ENCODE assay signal across 8 cellular contexts in genomic region chr20:28602401-28603217, GRCh38.
DNase-seq lines count a peak whose midpoint lies in the region; ATAC-seq, FAIRE-seq and TF ChIP-seq lines count a peak whose summit lies in the region.
"Not testable (repeated sequence)": the region's sequence is repeated elsewhere in the genome, so short reads cannot be mapped to it uniquely, and the experiment has no call there.

No MANE protein-coding gene starts in this region.

- H3K9me3 Mint-ChIP-seq in stimulated activated memory B cell treated with anti-CD40 and anti-IgM and Interleukin-4, amounts not matched to agents 10 μg/mL and 1 μg/mL and 100 μg/mL, for 72 hours, result not testable (repeated sequence)

- TF ChIP-seq CTCF in K562 (IDR thresholded peaks at IDR 0.05 in 2 of 3, conservative IDR thresholded peaks at IDR 0.05 in 1 of 3; ENCODE audit: insufficient read depth in 2 of 3, low read depth in 1 of 3, low read length in 3 of 3), result peak; percentile 74 to 86 (median 83)
- peak in 2 of 3 donors; percentile 22 to 46 for TF ChIP-seq CTCF in ovary (IDR thresholded peaks at IDR 0.05)

- peak; percentile 69 for TF ChIP-seq POLR2A in K562 (conservative IDR thresholded peaks at IDR 0.05)
- TF ChIP-seq POLR2A in ovary (IDR thresholded peaks at IDR 0.05), result not testable (repeated sequence)

- BruUV-seq in K562 (replicated peaks; lab: Mats Ljungman, UMichigan), result not testable (repeated sequence)

- not testable (repeated sequence) for H4K20me1 ChIP-seq in K562 (replicated peaks; ENCODE audit: control insufficient read depth, insufficient read depth, low read length)

- not testable (repeated sequence) for H3K4me1 ChIP-seq in K562 (replicated peaks in 1 of 2; ENCODE audit: control insufficient read depth in 2 of 2, insufficient read depth in 2 of 2, low read length in 2 of 2); ovary (ENCODE audit: insufficient read depth)

- H3K27ac ChIP-seq in K562 (ENCODE audit: extremely low read depth, low read depth, low read length) (peak overlapping the region; percentile 58; the same call in 2 of the 3 replicates), ovary (peak overlapping the region; percentile 43 to 62)

- not testable (repeated sequence) for H3K79me2 ChIP-seq in K562 (ENCODE audit: control insufficient read depth, insufficient read depth, low read length)

- H3K27ac Mint-ChIP-seq in stimulated activated memory B cell treated with anti-CD40 and anti-IgM and Interleukin-4, amounts not matched to agents 10 μg/mL and 1 μg/mL and 100 μg/mL, for 72 hours, result peak overlapping the region; percentile 87

- peak overlapping the region; percentile 86 for H2AFZ ChIP-seq in K562 (ENCODE audit: low read depth, low read length)

- ATAC-seq in GM21423 (IDR thresholded peaks at IDR 0.05; ENCODE audit: unreplicated experiment), result peak; percentile 98
- ATAC-seq in HG03469 (IDR thresholded peaks at IDR 0.05; ENCODE audit: unreplicated experiment), result peak; percentile 99
- peak; percentile 99 for ATAC-seq in K562
- ATAC-seq in stimulated activated memory B cell treated with anti-CD40 and anti-IgM and Interleukin-4, amounts not matched to agents 10 μg/mL and 1 μg/mL and 100 μg/mL, for 72 hours, result peak; percentile 99

- not testable (repeated sequence) for H3K9me1 ChIP-seq in K562 (ENCODE audit: control insufficient read depth, insufficient read depth, low read length)

- in situ Hi-C loops in K562 (cut with MboI), result not testable (repeated sequence)

- intact Hi-C loops in K562 (cut with micrococcal nuclease); cardiac septum (cut with DNase I); ovary (cut with DNase I): not testable (repeated sequence)

- peak overlapping the region; percentile 72 to 94 for H3K9ac ChIP-seq in K562 (ENCODE audit: insufficient read depth in 1 of 2, low read depth in 2 of 2, low read length in 2 of 2)

- not testable (repeated sequence) for TF ChIP-seq RAD21 in K562 (CRISPR knock-in tag; conservative IDR thresholded peaks at IDR 0.05 in 1 of 2, IDR thresholded peaks at IDR 0.05 in 1 of 2)

- not testable (repeated sequence) for H3K27me3 ChIP-seq in K562 (ENCODE audit: control insufficient read depth in 2 of 2, insufficient read depth in 2 of 2, low read length in 2 of 2); ovary

- H3K4me3 Mint-ChIP-seq in stimulated activated memory B cell treated with anti-CD40 and anti-IgM and Interleukin-4, amounts not matched to agents 10 μg/mL and 1 μg/mL and 100 μg/mL, for 72 hours, result peak overlapping the region; percentile 96

- peak; percentile 93 for DNase-seq in Daoy (ENCODE audit: low read depth)
- peak; percentile 66 for DNase-seq in activated CD4-positive, CD25-positive, alpha-beta regulatory T cell treated with anti-CD3 and anti-CD28 coated beads, Interleukin-2, amount 50 U/mL, for 16 hours (ENCODE audit: low read depth, low spot score)
- DNase-seq in K562 (ENCODE audit: extremely low read depth in 1 of 4, low spot score in 3 of 4), result peak; percentile 77 to 96 (median 81)
- peak; percentile 91 for DNase-seq in cardiac septum (ENCODE audit: low spot score)
- DNase-seq in ovary, result peak; percentile 51 to 85 (median 68)

- not testable (repeated sequence) for H3K27me3 Mint-ChIP-seq in stimulated activated memory B cell treated with anti-CD40 and anti-IgM and Interleukin-4, amounts not matched to agents 10 μg/mL and 1 μg/mL and 100 μg/mL, for 72 hours

- peak overlapping the region; percentile 82 for H3K4me2 ChIP-seq in K562 (ENCODE audit: insufficient read depth, low read length)

- not testable (repeated sequence) for H3K9me3 ChIP-seq in K562 (replicated peaks; ENCODE audit: control insufficient read depth, insufficient read depth, low read depth, low read length); ovary

- CTCF ChIA-PET in K562 (lab: Yijun Ruan, JAX; ENCODE audit: low intra/inter-chr PET ratio), result not testable (repeated sequence)

- not testable (repeated sequence) for FAIRE-seq in K562 (lab: Jason Lieb, UNC)

- not testable (repeated sequence) for H3K36me3 ChIP-seq in K562 (ENCODE audit: control insufficient read depth, insufficient read depth, low read length); ovary

- H3K4me1 Mint-ChIP-seq in stimulated activated memory B cell treated with anti-CD40 and anti-IgM and Interleukin-4, amounts not matched to agents 10 μg/mL and 1 μg/mL and 100 μg/mL, for 72 hours, result peaks cover 25% of the 10 kb centered on the region

- peaks cover 12% of the 10 kb centered on the region for H3K36me3 Mint-ChIP-seq in stimulated activated memory B cell treated with anti-CD40 and anti-IgM and Interleukin-4, amounts not matched to agents 10 μg/mL and 1 μg/mL and 100 μg/mL, for 72 hours

- not testable (repeated sequence) for TF ChIP-seq EP300 in K562 (IDR thresholded peaks at IDR 0.05; ENCODE audit: low read length); ovary (IDR thresholded peaks at IDR 0.05)

- WGBS in K562 (ENCODE audit: insufficient coverage, low coverage, missing lambda C conversion rate), result 4% methylated on average over 60 of the region's 71 CpGs
- 3 to 24% (median 9%) methylated on average over 71 of the region's 71 CpGs for WGBS in ovary, 3 donors

- POLR2A ChIA-PET in K562 (lab: Yijun Ruan, JAX), result interaction anchor here (0.6 to 0.9 kb wide), 3 partner anchors 21 to 894 kb away, joined by 3 to 4 read pairs (median 4); no protein-coding TSS in a partner anchor

- H3K4me3 ChIP-seq in K562, result peak overlapping the region; percentile 79
- H3K4me3 ChIP-seq in ovary, result peak overlapping the region; percentile 49

TF ChIP-seq in K562, 482 proteins besides CTCF, POLR2A, EP300 and RAD21 (continues in another document):
- TF ChIP-seq ZFP36 (IDR thresholded peaks at IDR 0.05; ENCODE audit: low read depth, low read length, partially characterized antibody) (peak; percentile 2), PHF21A (IDR thresholded peaks at IDR 0.05; ENCODE audit: borderline replicate concordance, low read depth) (peak; percentile 35; the same call in 1 of the 2 replicates), NR2C2 (tag; IDR thresholded peaks at IDR 0.05) (peak; percentile 93), ZBTB40 (IDR thresholded peaks at IDR 0.05) (0 out of 2 replicates have a peak, but pooled peaks have one; percentile 30), PHF8 (IDR thresholded peaks at IDR 0.05; ENCODE audit: borderline replicate concordance, low read length) (peak; percentile 42; the same call in 1 of the 2 replicates)
- not testable (repeated sequence) for TF ChIP-seq NR2C2, ZBTB40 (CRISPR knock-in tag; IDR thresholded peaks at IDR 0.05)

Comparison
In these comparisons a context has a peak if more than half of its experiments do, and no peak if none do; other contexts are left out.
1. Peak in every context shown above with its lines: DNase-seq, ATAC-seq, H3K4me3 ChIP-seq and H3K27ac ChIP-seq.